ENCODE assay signal across 8 cellular contexts in the genomic region with DNA sequence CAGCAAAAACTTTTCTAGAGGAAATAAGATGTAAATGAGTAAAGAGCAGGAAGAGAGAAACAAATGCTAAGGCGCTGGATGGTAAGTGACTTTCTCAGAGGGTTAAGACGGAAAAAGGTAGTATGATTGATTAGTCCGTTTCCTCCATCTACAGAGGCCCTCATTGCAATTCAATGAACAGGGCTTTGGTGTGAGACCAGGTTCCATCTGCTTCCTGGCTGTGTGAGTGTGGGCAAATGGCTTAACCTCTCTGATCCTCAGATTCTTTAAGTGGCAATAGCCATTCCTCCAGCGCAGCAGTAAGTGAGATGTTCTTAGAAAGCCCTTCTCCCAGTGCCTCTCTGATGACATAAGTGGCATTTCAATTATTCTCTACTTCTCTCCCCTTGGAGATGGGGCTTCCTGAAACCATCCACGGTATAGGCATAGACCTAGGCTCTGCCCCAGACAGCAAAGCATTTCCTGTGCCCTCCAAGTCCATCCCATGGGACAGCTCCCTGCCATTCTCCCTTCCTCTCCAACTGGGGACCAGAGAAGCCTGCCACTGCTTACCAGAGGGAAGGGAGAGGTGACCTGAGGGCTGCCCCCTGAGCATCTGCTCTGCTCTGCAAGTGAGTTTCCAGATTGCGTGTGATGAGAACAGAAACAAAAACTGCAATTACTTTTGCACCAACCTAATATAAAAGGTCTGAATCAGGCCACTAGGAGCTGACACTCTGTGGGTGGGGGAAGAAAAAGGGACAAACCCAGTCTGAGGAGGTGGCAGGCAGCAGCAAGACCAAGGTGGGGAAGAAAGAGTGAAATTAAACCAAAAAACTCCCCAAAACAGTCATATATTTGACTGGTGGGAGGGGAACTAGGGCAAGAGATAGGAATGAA. TPM values are rescaled to one million over a fixed set of nuclear protein-coding genes. Genes with fewer than 3 reads are reported as not detected.
DNase-seq lines count a peak whose midpoint lies in the region; ATAC-seq and TF ChIP-seq lines count a peak whose summit lies in the region.

No MANE protein-coding gene starts in this region.

- H3K4me1 Mint-ChIP-seq in natural killer cell (peaks cover 22 to 28% of the 10 kb centered on the region in 2 donors), glutamatergic neuron (ENCODE audit: low read depth, unreplicated experiment) (no peaks in the 10 kb centered on the region), osteocyte (ENCODE audit: unreplicated experiment) (no peaks in the 10 kb centered on the region)

- 92 to 94% methylated on average over 6 of the region's 6 CpGs for WGBS in testis, 2 donors

- ATAC-seq in GM18858 (IDR thresholded peaks at IDR 0.05; ENCODE audit: unreplicated experiment) (peak; percentile 54), GM21786 (IDR thresholded peaks at IDR 0.05; ENCODE audit: unreplicated experiment) (peak; percentile 80), natural killer cell (peak; percentile 36 to 67 (median 39)), omental fat pad (ENCODE audit: low FRiP score) (no peak)

- H3K79me2 ChIP-seq in Karpas-422 (ENCODE audit: low read length): no peaks in the 10 kb centered on the region

- H3K4me2 ChIP-seq in Karpas-422 (ENCODE audit: low read depth, low read length, poor library complexity, severe bottlenecking): no peak overlapping the region

- 0 out of 2 replicates have a peak overlapping the region, but pooled peaks have one; percentile 10 for H2AFZ ChIP-seq in Karpas-422 (ENCODE audit: low read length)

- intact Hi-C loops in natural killer cell (cut with micrococcal nuclease) (loop anchor here (10.0 kb wide), 1 partner anchor 49 kb away; no protein-coding TSS in a partner anchor), testis (cut with DNase I; ENCODE audit: low total_unique reads) (no loop called here)

- H3K27ac Mint-ChIP-seq in natural killer cell: peak overlapping the region in 1 of 2 donors; percentile 14
- no peak overlapping the region for H3K27ac Mint-ChIP-seq in glutamatergic neuron (ENCODE audit: unreplicated experiment)
- no peak overlapping the region for H3K27ac Mint-ChIP-seq in osteocyte (ENCODE audit: unreplicated experiment)

- H3K27me3 ChIP-seq in Karpas-422 (ENCODE audit: low read length) (no peaks in the 10 kb centered on the region), testis (no peaks in the 10 kb centered on the region)

- no peaks in the 10 kb centered on the region for H3K9me3 Mint-ChIP-seq in natural killer cell
- peaks cover 2% of the 10 kb centered on the region for H3K9me3 Mint-ChIP-seq in glutamatergic neuron (ENCODE audit: unreplicated experiment)
- no peaks in the 10 kb centered on the region for H3K9me3 Mint-ChIP-seq in osteocyte (ENCODE audit: unreplicated experiment)

- no peaks in the 10 kb centered on the region for H4K20me1 ChIP-seq in Karpas-422 (ENCODE audit: insufficient read depth, low read depth, low read length)

- H3K9me3 ChIP-seq in Karpas-422 (ENCODE audit: low read length): no peaks in the 10 kb centered on the region
- H3K9me3 ChIP-seq in testis: no peaks in the 10 kb centered on the region

- no peaks in the 10 kb centered on the region for H3K9me2 ChIP-seq in Karpas-422 (replicated peaks; ENCODE audit: insufficient read depth, low read length)

- DNase-seq in Karpas-422: no peak
- DNase-seq in natural killer cell: no peak
- no peak for DNase-seq in glutamatergic neuron
- DNase-seq in testis: no peak
- DNase-seq in osteocyte (ENCODE audit: extremely low spot score, unreplicated experiment): no peak
- no peak for DNase-seq in omental fat pad (ENCODE audit: low spot score)

- TF ChIP-seq POLR2A in testis (IDR thresholded peaks at IDR 0.05): no peak

- H3K36me3 Mint-ChIP-seq in natural killer cell: no peaks in the 10 kb centered on the region
- no peaks in the 10 kb centered on the region for H3K36me3 Mint-ChIP-seq in glutamatergic neuron (ENCODE audit: unreplicated experiment)
- no peaks in the 10 kb centered on the region for H3K36me3 Mint-ChIP-seq in osteocyte (ENCODE audit: unreplicated experiment)

- H3K4me3 ChIP-seq in Karpas-422 (ENCODE audit: low read length) (no peak overlapping the region), testis (no peak overlapping the region)

- H3K9ac ChIP-seq in Karpas-422 (ENCODE audit: low read length): no peak overlapping the region

- H3K4me1 ChIP-seq in Karpas-422 (ENCODE audit: low read length): peaks cover 9% of the 10 kb centered on the region
- H3K4me1 ChIP-seq in testis: no peaks in the 10 kb centered on the region

- no peak overlapping the region for H3K27ac ChIP-seq in Karpas-422 (ENCODE audit: low read length)
- H3K27ac ChIP-seq in testis: no peak overlapping the region

- no peak overlapping the region for H3K4me3 Mint-ChIP-seq in natural killer cell
- no peak overlapping the region for H3K4me3 Mint-ChIP-seq in glutamatergic neuron (ENCODE audit: unreplicated experiment)
- H3K4me3 Mint-ChIP-seq in osteocyte (ENCODE audit: unreplicated experiment): no peak overlapping the region

- peaks cover 5 to 8% of the 10 kb centered on the region in 2 donors for H3K27me3 Mint-ChIP-seq in natural killer cell (ENCODE audit: low read depth in 2 of 2)
- peaks cover 3% of the 10 kb centered on the region for H3K27me3 Mint-ChIP-seq in glutamatergic neuron (ENCODE audit: unreplicated experiment)
- peaks cover 10% of the 10 kb centered on the region for H3K27me3 Mint-ChIP-seq in osteocyte (ENCODE audit: unreplicated experiment)

- no peak for TF ChIP-seq CTCF in natural killer cell (IDR thresholded peaks at IDR 0.05)
- TF ChIP-seq CTCF in glutamatergic neuron (IDR thresholded peaks at IDR 0.05; ENCODE audit: partially characterized antibody, unreplicated experiment): no peak
- TF ChIP-seq CTCF in testis (IDR thresholded peaks at IDR 0.05): no peak
- no peak for TF ChIP-seq CTCF in osteocyte (IDR thresholded peaks at IDR 0.05)
- TF ChIP-seq CTCF in omental fat pad (IDR thresholded peaks at IDR 0.05): no peak

- H3K36me3 ChIP-seq in Karpas-422 (ENCODE audit: insufficient read depth, low read length): no peaks in the 10 kb centered on the region
- H3K36me3 ChIP-seq in testis (ENCODE audit: low read depth, missing control alignments): no peaks in the 10 kb centered on the region

RNA-seq across cellular contexts. Expression of a gene that starts 12.7 kb away (rescaled TPM):
- total RNA-seq in Karpas-422 (2014; rRNA removed; shearing (Covaris generic); ENCODE audit: low replicate concordance): 0.58 and 0.86 TPM in 2 replicates
- 100 to 1,000 TPM; 354 to 638 (median 490) TPM for total RNA-seq in natural killer cell
- 0.71 TPM for total RNA-seq in glutamatergic neuron (ENCODE audit: unreplicated experiment)
- total RNA-seq in testis: 10 to 100 TPM in 1 of 2 donors, 1 to 10 TPM in 1; 4.0 to 13.4 TPM
- polyA plus RNA-seq in testis (ENCODE audit: insufficient read depth, low read depth, low replicate concordance): 44.5 TPM
- 283 and 309 TPM in 2 replicates for total RNA-seq in osteocyte
- total RNA-seq in omental fat pad: 100 to 1,000 TPM in 3 of 4 donors, 10 to 100 TPM in 1; 92.7 to 627 (median 158) TPM

Comparison
In these comparisons a context has a peak if more than half of its experiments do, and no peak if none do; other contexts are left out.
1. RNA of a gene that starts 12.7 kb away (total RNA-seq): 354 to 638 TPM in natural killer cell, 283 to 309 TPM in osteocyte and 92.7 to 627 TPM in omental fat pad; 4.0 to 13.4 TPM in testis, 0.58 to 0.86 TPM in Karpas-422 and 0.71 TPM in glutamatergic neuron (single experiment); every median in the first group is over 4 times any median in the second.